ENCODE assay signal across 8 cellular contexts in genomic region chr17:57954421-57955182, GRCh38. TPM values are rescaled to one million over a fixed set of nuclear protein-coding genes. Genes with fewer than 3 reads are reported as not detected.
DNase-seq lines count a peak whose midpoint lies in the region; ATAC-seq and TF ChIP-seq lines count a peak whose summit lies in the region.

No MANE protein-coding gene starts in this region.

- H3K27ac Mint-ChIP-seq in IgD-negative memory B cell: no peak overlapping the region
- H3K27ac Mint-ChIP-seq in natural killer cell: no peak overlapping the region

- ATAC-seq in natural killer cell (no peak), HG03175 (IDR thresholded peaks at IDR 0.05; ENCODE audit: unreplicated experiment) (no peak)

- H3K4me3 Mint-ChIP-seq in IgD-negative memory B cell (peak overlapping the region; percentile 54 to 84 (median 68)), natural killer cell (peak overlapping the region; percentile 69)

- no peak for TF ChIP-seq CTCF in WI38 (IDR thresholded peaks at IDR 0.05; ENCODE audit: low read depth, low read length)
- TF ChIP-seq CTCF in foreskin fibroblast (IDR thresholded peaks at IDR 0.05; ENCODE audit: low read depth, low read length): no peak
- TF ChIP-seq CTCF in natural killer cell (IDR thresholded peaks at IDR 0.05): no peak

- DNase-seq in EH (ENCODE audit: low read depth) (peak; percentile 90), foreskin fibroblast (peak; percentile 71 to 89), natural killer cell (no peak), SKM-1 treated with dmso at 0.1 percent for 144 hours (lab: John Stamatoyannopoulos, UW; ENCODE audit: unreplicated experiment) (no peak)
- no peak for DNase-seq in effector CD4-positive, alpha-beta T cell

- intact Hi-C loops in natural killer cell (cut with micrococcal nuclease): no loop called here

- H3K9me3 Mint-ChIP-seq in IgD-negative memory B cell: no peaks in the 10 kb centered on the region
- H3K9me3 Mint-ChIP-seq in natural killer cell: no peaks in the 10 kb centered on the region

- H3K4me3 ChIP-seq in WI38 (ENCODE audit: low read depth, low read length): peak overlapping the region; percentile 75
- H3K4me3 ChIP-seq in foreskin fibroblast (ENCODE audit: low read depth in 1 of 2, low read length in 2 of 2): peak overlapping the region; percentile 60 to 62

- H3K27me3 Mint-ChIP-seq in IgD-negative memory B cell (peaks cover 71% of the 10 kb centered on the region), natural killer cell (ENCODE audit: low read depth in 2 of 2) (peaks cover 29 to 43% of the 10 kb centered on the region in 2 donors)

- peaks cover 27 to 30% (median 27%) of the 10 kb centered on the region in 3 donors for H3K4me1 Mint-ChIP-seq in IgD-negative memory B cell
- H3K4me1 Mint-ChIP-seq in natural killer cell: peaks cover 24 to 54% of the 10 kb centered on the region in 2 donors

- H3K36me3 Mint-ChIP-seq in IgD-negative memory B cell (no peaks in the 10 kb centered on the region), natural killer cell (no peaks in the 10 kb centered on the region)

RNA-seq across cellular contexts. Expression of gene CUEDC1, which starts 0.6 kb away (rescaled TPM):
- not detected for polyA plus RNA-seq in IgD-negative memory B cell
- total RNA-seq in natural killer cell: 1 to 10 TPM; 1.5 to 3.7 (median 2.6) TPM

RNA-seq across cellular contexts. Expression of gene VEZF1, which starts 33.5 kb away (rescaled TPM):
- 38.3 TPM for polyA plus RNA-seq in IgD-negative memory B cell
- 10 to 100 TPM; 49.8 to 64.6 (median 63.4) TPM for total RNA-seq in natural killer cell

RNA-seq across cellular contexts. Expression of gene SRSF1, which starts 52.4 kb away (rescaled TPM):
- 57.3 TPM for polyA plus RNA-seq in IgD-negative memory B cell
- 100 to 1,000 TPM; 125 to 157 (median 137) TPM for total RNA-seq in natural killer cell

Comparison
In these comparisons a context has a peak if more than half of its experiments do, and no peak if none do; other contexts are left out.
1. DNase-seq: peak in EH (single experiment) and foreskin fibroblast (2 of 2); none in natural killer cell (single experiment), SKM-1 treated with dmso at 0.1 percent for 144 hours (single experiment) and effector CD4-positive, alpha-beta T cell (single experiment).